In genomic region chr5:175654346-175654745, GRCh38 we compare ENCODE assay signal across 21 cellular contexts. TPM values are rescaled to one million over a fixed set of nuclear protein-coding genes. Genes with fewer than 3 reads are reported as not detected.
DNase-seq lines count a peak whose midpoint lies in the region; ATAC-seq and TF ChIP-seq lines count a peak whose summit lies in the region.
"Had no signal": no experiment of that assay in that cellular context is flagged by ENCODE, and none has a peak within 500 bp of the region (broad histone marks: within the 10 kb centered on the region; RNA-seq: fewer than 3 reads in every experiment).

No MANE protein-coding gene starts in this region.

- peaks cover 75% of the 10 kb centered on the region for H3F3A ChIP-seq in MM.1S (ENCODE audit: insufficient read depth, low read length)

- no peaks in the 10 kb centered on the region for H4K20me1 ChIP-seq in MM.1S (ENCODE audit: insufficient read depth, low read length)

- no peaks in the 10 kb centered on the region for H3K9me3 ChIP-seq in MM.1S (replicated peaks; ENCODE audit: insufficient read depth, low read length)
- H3K9me3 ChIP-seq: colonic mucosa, pancreas, uterus had no signal

- H3K4me2 ChIP-seq in MM.1S (ENCODE audit: low read depth, low read length): peak overlapping the region; percentile 77

- H2AFZ ChIP-seq in MM.1S (ENCODE audit: low read length): no peak overlapping the region

- H3K27ac ChIP-seq in MM.1S (ENCODE audit: low read length): peak overlapping the region; percentile 93; the same call in 1 of the 2 replicates
- H3K27ac ChIP-seq: colonic mucosa, pancreas, uterus had no signal

- no peak overlapping the region for H3K9ac ChIP-seq in MM.1S (ENCODE audit: low read length)

- peaks cover 20% of the 10 kb centered on the region for H3K79me2 ChIP-seq in MM.1S (ENCODE audit: low read length)

- no peak for TF ChIP-seq CTCF in MM.1S (IDR thresholded peaks at IDR 0.05; ENCODE audit: low read length)

- peaks cover 33% of the 10 kb centered on the region for H3K36me3 Mint-ChIP-seq in activated CD4-positive, alpha-beta T cell treated with anti-CD3 and anti-CD28 coated beads, Interleukin-2, amount 10 ng/mL, durations not matched to agents 24 days and 14 days (ENCODE audit: low read depth)
- peaks cover 22% of the 10 kb centered on the region for H3K36me3 Mint-ChIP-seq in activated naive CD8-positive, alpha-beta T cell treated with anti-CD3 and anti-CD28 coated beads, Interleukin-2, amount 50 U/mL, for 24 hours (ENCODE audit: low read depth)

- H3K27ac Mint-ChIP-seq in activated CD4-positive, alpha-beta T cell treated with anti-CD3 and anti-CD28 coated beads, Interleukin-2, amount 10 ng/mL, durations not matched to agents 24 days and 14 days: peak overlapping the region; percentile 92
- H3K27ac Mint-ChIP-seq in activated naive CD8-positive, alpha-beta T cell treated with anti-CD3 and anti-CD28 coated beads, Interleukin-2, amount 50 U/mL, for 24 hours: peak overlapping the region; percentile 100
- H3K27ac Mint-ChIP-seq: stimulated activated naive B cell treated with anti-CD40 and anti-IgM and Interleukin-4, amounts not matched to agents 10 μg/mL and 1 μg/mL and 100 μg/mL, for 72 hours; WTC11 had no signal

- no peaks in the 10 kb centered on the region for H3K9me2 ChIP-seq in MM.1S (replicated peaks; ENCODE audit: insufficient read depth, low read length)

- no peaks in the 10 kb centered on the region for H3K27me3 ChIP-seq in MM.1S (replicated peaks; ENCODE audit: insufficient read depth, low read length)
- H3K27me3 ChIP-seq: pancreas, uterus had no signal

- H3K4me1 Mint-ChIP-seq in activated CD4-positive, alpha-beta T cell treated with anti-CD3 and anti-CD28 coated beads, Interleukin-2, amount 10 ng/mL, durations not matched to agents 24 days and 14 days: peaks cover 67% of the 10 kb centered on the region
- peaks cover 78% of the 10 kb centered on the region for H3K4me1 Mint-ChIP-seq in activated naive CD8-positive, alpha-beta T cell treated with anti-CD3 and anti-CD28 coated beads, Interleukin-2, amount 50 U/mL, for 24 hours

- no peak for DNase-seq in activated CD4-positive, alpha-beta T cell treated with anti-CD3 and anti-CD28 coated beads, Interleukin-2, amount 10 ng/mL, durations not matched to agents 24 days and 14 days
- no peak for DNase-seq in activated CD4-positive, alpha-beta T cell treated with anti-CD3 and anti-CD28 coated beads, Interleukin-2, amount 50 U/mL, for 4 hours
- DNase-seq in MM.1S: no peak
- DNase-seq in NCI-H524 treated with DMSO at 0.1 percent for 48 hours (lab: John Stamatoyannopoulos, UW): peak; percentile 96
- DNase-seq in activated naive CD8-positive, alpha-beta T cell treated with anti-CD3 and anti-CD28 coated beads, Interleukin-2, amount 50 U/mL, for 24 hours: no peak
- no peak for DNase-seq in stimulated activated CD4-positive, alpha-beta T cell treated with anti-CD3 and anti-CD28 coated beads, Interleukin-15, amount 100 ng/mL, for 24 hours
- DNase-seq in stimulated activated CD4-positive, alpha-beta T cell treated with anti-CD3 and anti-CD28 coated beads, Interleukin-4, amount 100 ng/mL, for 4 hours: no peak
- DNase-seq: Caco-2; colonic mucosa; foreskin melanocyte; IMR-90; NK-92 treated with Interleukin-12 subunit alpha and Interleukin-12 subunit beta, amount 100 ng/mL, for 24 hours; pancreas; stimulated activated naive B cell treated with anti-CD40 and anti-IgM and Interleukin-4, amounts not matched to agents 10 μg/mL and 1 μg/mL and 100 μg/mL, for 72 hours; uterus had no signal

- intact Hi-C loops in activated CD4-positive, alpha-beta T cell treated with anti-CD3 and anti-CD28 coated beads, Interleukin-2, amount 10 ng/mL, durations not matched to agents 24 days and 14 days (cut with micrococcal nuclease): loop anchor here (5.0 to 10.0 kb wide), 2 partner anchors 47 to 1770 kb away; partner anchors contain the start of gene CPEB4

- H3K27me3 Mint-ChIP-seq in activated CD4-positive, alpha-beta T cell treated with anti-CD3 and anti-CD28 coated beads, Interleukin-2, amount 10 ng/mL, durations not matched to agents 24 days and 14 days: peaks cover 2% of the 10 kb centered on the region
- peaks cover 4% of the 10 kb centered on the region for H3K27me3 Mint-ChIP-seq in activated naive CD8-positive, alpha-beta T cell treated with anti-CD3 and anti-CD28 coated beads, Interleukin-2, amount 50 U/mL, for 24 hours

- no peak overlapping the region for H3K4me3 ChIP-seq in MM.1S (ENCODE audit: low read length)
- H3K4me3 ChIP-seq: colonic mucosa, pancreas, skin epidermis, uterus had no signal

- peak overlapping the region; percentile 73 for H3K4me3 Mint-ChIP-seq in activated CD4-positive, alpha-beta T cell treated with anti-CD3 and anti-CD28 coated beads, Interleukin-2, amount 10 ng/mL, durations not matched to agents 24 days and 14 days
- H3K4me3 Mint-ChIP-seq in activated naive CD8-positive, alpha-beta T cell treated with anti-CD3 and anti-CD28 coated beads, Interleukin-2, amount 50 U/mL, for 24 hours: peak overlapping the region; percentile 80
- H3K4me3 Mint-ChIP-seq: stimulated activated naive B cell treated with anti-CD40 and anti-IgM and Interleukin-4, amounts not matched to agents 10 μg/mL and 1 μg/mL and 100 μg/mL, for 72 hours; WTC11 had no signal

- no peak for ATAC-seq in activated naive CD8-positive, alpha-beta T cell treated with anti-CD3 and anti-CD28 coated beads, Interleukin-2, amount 50 U/mL, for 24 hours
- no peak for ATAC-seq in HG02870 (IDR thresholded peaks at IDR 0.05; ENCODE audit: unreplicated experiment)
- ATAC-seq: HCT116; left lobe of liver; pancreas; stimulated activated naive B cell treated with anti-CD40 and anti-IgM and Interleukin-4, amounts not matched to agents 10 μg/mL and 1 μg/mL and 100 μg/mL, for 72 hours; WTC11 had no signal

- no peaks in the 10 kb centered on the region for H3K36me3 ChIP-seq in MM.1S (replicated peaks; ENCODE audit: insufficient read depth, low read length)
- H3K36me3 ChIP-seq: colonic mucosa, pancreas, uterus had no signal

- H3K9me3 Mint-ChIP-seq in activated CD4-positive, alpha-beta T cell treated with anti-CD3 and anti-CD28 coated beads, Interleukin-2, amount 10 ng/mL, durations not matched to agents 24 days and 14 days: peaks cover 7% of the 10 kb centered on the region
- peaks cover 14% of the 10 kb centered on the region for H3K9me3 Mint-ChIP-seq in activated naive CD8-positive, alpha-beta T cell treated with anti-CD3 and anti-CD28 coated beads, Interleukin-2, amount 50 U/mL, for 24 hours

- H3K4me1 ChIP-seq in MM.1S (ENCODE audit: low read length): peaks cover 78% of the 10 kb centered on the region
- H3K4me1 ChIP-seq: Caco-2, colonic mucosa, pancreas, uterus had no signal

RNA-seq across cellular contexts. Expression of gene HRH2, which starts 3.5 kb away (rescaled TPM):
- total RNA-seq in activated CD4-positive, alpha-beta T cell treated with anti-CD3 and anti-CD28 coated beads, Interleukin-2, amount 10 ng/mL, durations not matched to agents 24 days and 14 days: 67.3 and 70.4 TPM in 2 replicates
- total RNA-seq: A673, Caco-2, IMR-90 had no signal
